In the genomic region with DNA sequence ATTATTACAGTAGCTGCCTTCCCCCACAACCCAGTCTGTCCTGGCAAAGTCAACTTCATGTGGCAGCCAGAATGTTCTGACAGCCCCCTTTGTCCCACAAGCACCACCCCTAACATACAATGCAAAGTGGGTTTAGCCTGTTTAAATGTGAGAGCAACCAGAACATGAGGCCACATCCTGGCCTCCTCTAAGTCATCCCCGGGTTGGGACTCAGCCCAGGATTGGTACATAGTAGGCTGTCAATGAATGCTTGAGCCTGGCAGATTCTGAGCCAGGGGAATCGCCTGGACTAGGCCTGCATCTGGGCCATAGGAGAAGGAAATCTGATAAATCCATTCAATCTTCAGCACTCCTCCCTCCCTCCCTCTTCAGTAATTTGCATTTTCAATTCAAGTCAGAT, we compare ENCODE assay signal across 1 cellular context.
TF ChIP-seq lines count a peak whose summit lies in the region.

No MANE protein-coding gene starts in this region.

TF ChIP-seq in endothelial cell of umbilical vein, 7 proteins besides CTCF, POLR2A, EP300 and RAD21:
- TF ChIP-seq, protein P1, sequence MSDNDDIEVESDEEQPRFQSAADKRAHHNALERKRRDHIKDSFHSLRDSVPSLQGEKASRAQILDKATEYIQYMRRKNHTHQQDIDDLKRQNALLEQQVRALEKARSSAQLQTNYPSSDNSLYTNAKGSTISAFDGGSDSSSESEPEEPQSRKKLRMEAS (IDR thresholded peaks at IDR 0.05; ENCODE audit: insufficient read depth, insufficient read length): no peak
- TF ChIP-seq POLR2AphosphoS5 (IDR thresholded peaks at IDR 0.05; ENCODE audit: insufficient read depth, low read depth, low read length) (no peak), JUN (IDR thresholded peaks at IDR 0.05; ENCODE audit: borderline replicate concordance, insufficient read depth, insufficient read length, low read depth) (no peak), GATA2 (IDR thresholded peaks at IDR 0.05; ENCODE audit: insufficient read depth, insufficient read length, low read depth, low read length) (no peak), FOS (IDR thresholded peaks at IDR 0.05; ENCODE audit: borderline replicate concordance, insufficient read depth, low read length) (no peak), EZH2 (IDR thresholded peaks at IDR 0.05; ENCODE audit: borderline replicate concordance, low read depth, low read length, severe bottlenecking) (no peak), MYC (IDR thresholded peaks at IDR 0.05; ENCODE audit: low read depth, low read length) (no peak)
